ENCODE assay signal across 8 cellular contexts in the genomic region with DNA sequence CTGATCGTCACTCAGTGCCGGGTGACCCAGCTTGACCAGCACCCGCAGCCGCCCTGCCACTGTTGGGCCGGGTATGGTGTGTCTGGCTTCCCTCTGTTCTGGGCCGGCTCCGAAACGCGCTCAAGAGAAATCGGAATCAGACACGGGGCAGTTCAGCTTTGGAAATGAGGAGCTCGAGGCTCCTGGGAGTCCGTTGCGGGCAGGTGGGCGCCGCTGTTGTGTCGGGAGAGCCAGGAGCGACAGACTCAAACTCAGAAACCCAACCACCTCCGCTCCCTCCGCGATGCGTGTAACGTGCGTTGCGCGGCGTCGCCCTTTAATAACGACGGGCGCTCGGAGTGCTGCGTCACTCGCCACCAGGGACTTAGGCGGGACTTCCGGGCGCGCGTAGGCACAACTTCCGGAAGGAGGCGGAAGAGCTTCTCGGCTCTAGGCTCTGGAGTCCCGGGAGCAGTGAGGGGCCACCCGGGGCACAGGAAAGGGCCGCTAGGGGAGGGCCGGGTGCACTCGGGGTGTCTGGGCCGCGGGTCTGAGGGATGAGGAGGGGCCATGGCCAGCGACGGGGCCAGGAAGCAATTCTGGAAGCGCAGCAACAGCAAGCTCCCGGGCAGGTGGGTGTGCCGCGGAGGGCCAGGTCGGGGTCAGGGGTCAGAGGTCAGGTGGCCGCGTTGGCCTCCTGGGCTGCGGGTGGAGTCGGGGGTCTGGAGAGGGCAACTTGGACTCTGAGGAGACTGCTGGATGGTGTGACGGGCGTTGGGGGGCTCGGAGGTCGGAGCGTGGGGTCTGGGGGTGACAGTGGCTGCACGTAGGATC. TPM values are rescaled to one million over a fixed set of nuclear protein-coding genes. Genes with fewer than 3 reads are reported as not detected.
DNase-seq lines count a peak whose midpoint lies in the region; ATAC-seq and TF ChIP-seq lines count a peak whose summit lies in the region.

TSS of gene TBC1D22A (plus strand) at position 413 of the 813 bp plus-strand sequence. CDS start at position 550, 137 bp downstream.

- WGBS in spleen, 5 donors = 0 to 1% (median 1%) methylated on average over 53 to 66 of the region's 66 CpGs

- DNase-seq in AG04449 (ENCODE audit: low read depth, low spot score) (no peak), NCI-H345 treated with DMSO at 0.1 percent for 48 hours (lab: John Stamatoyannopoulos, UW; ENCODE audit: unreplicated experiment) (peak; percentile 84), inferior parietal cortex (ENCODE audit: extremely low spot score) (peak; percentile 96), spleen (peak; percentile 98)
- DNase-seq in activated CD4-positive, CD25-positive, alpha-beta regulatory T cell treated with anti-CD3 and anti-CD28 coated beads, Interleukin-2, amount 50 U/mL, for 16 hours (ENCODE audit: low read depth, low spot score) = peak; percentile 92
- peak; percentile 91 for DNase-seq in central memory CD4-positive, alpha-beta T cell

- no peak for TF ChIP-seq CTCF in AG04449 (IDR thresholded peaks at IDR 0.05; ENCODE audit: insufficient read depth, low read length, missing control alignments)
- peak in 6 of 11 experiments; percentile 17 to 47 (median 30) for TF ChIP-seq CTCF in spleen (IDR thresholded peaks at IDR 0.05 in 8 of 11, conservative IDR thresholded peaks at IDR 0.05 in 3 of 11)

- peaks cover 0 to 28% (median 0%) of the 10 kb centered on the region in 6 donors for H3K36me3 ChIP-seq in spleen

- peak within 1 kb of the TSS; percentile 93 for H3K4me3 ChIP-seq in AG04449 (ENCODE audit: low read depth, low read length)
- H3K4me3 ChIP-seq in spleen = peak within 1 kb of the TSS; percentile 79 to 98 (median 94)

- H3K27ac ChIP-seq in spleen = peak within 1 kb of the TSS; percentile 90 to 98 (median 97)

- H3K9me3 ChIP-seq in spleen = no peaks in the 10 kb centered on the region

- intact Hi-C loops in spleen (cut with DNase I; ENCODE audit: low total_unique reads) = no loop called here

- no peaks in the 10 kb centered on the region for H3K27me3 ChIP-seq in spleen (replicated peaks in 1 of 7)

- ATAC-seq in GM18907 (IDR thresholded peaks at IDR 0.05; ENCODE audit: unreplicated experiment) (peak; percentile 74), HG03159 (IDR thresholded peaks at IDR 0.05; ENCODE audit: unreplicated experiment) (peak; percentile 83)

- CTCF ChIA-PET in AG04449 (lab: Yijun Ruan, JAX) = interaction anchor here (1.0 to 2.5 kb wide), 6 partner anchors 11 to 395 kb away, joined by 3 to 7 read pairs (median 4); no protein-coding TSS in a partner anchor

- TF ChIP-seq POLR2A in spleen (IDR thresholded peaks at IDR 0.05) = peak; percentile 88 to 91 (median 91)

- peaks cover 29 to 85% (median 67%) of the 10 kb centered on the region in 6 donors for H3K4me1 ChIP-seq in spleen

- POLR2A ChIA-PET in AG04449 (lab: Yijun Ruan, JAX) = interaction anchor here (0.6 to 2.8 kb wide), 14 partner anchors 8 to 1172 kb away, joined by 3 to 20 read pairs (median 3); no protein-coding TSS in a partner anchor

RNA-seq across cellular contexts. Expression of gene TBC1D22A, which starts in this region (rescaled TPM):
- total RNA-seq in spleen = 10 to 100 TPM; 40.1 to 66.9 (median 54.8) TPM
- 10 to 100 TPM; 17.2 to 34.0 (median 25.9) TPM for polyA plus RNA-seq in spleen
